22 cellular contexts compared by ENCODE assay signal in genomic region chr6:130628862-130629261, GRCh38.
A peak's percentile ranks its signal among the peaks of the same experiment; 100 is the strongest.
DNase-seq lines count a peak whose midpoint lies in the region; ATAC-seq, FAIRE-seq and TF ChIP-seq lines count a peak whose summit lies in the region.
"Had no signal": no experiment of that assay in that cellular context is flagged by ENCODE, and none has a peak within 500 bp of the region (broad histone marks: within the 10 kb centered on the region; RNA-seq: fewer than 3 reads in every experiment).

No MANE protein-coding gene starts in this region.

- no peaks in the 10 kb centered on the region for H3K27me3 ChIP-seq in neural progenitor cell
- H3K27me3 ChIP-seq: BLaER1 treated with 17β-estradiol and CSF1 and Interleukin-3, amounts not matched to agents 10 nM and 100 nM had no signal

- peaks cover 36% of the 10 kb centered on the region for H3K4me1 Mint-ChIP-seq in activated naive CD8-positive, alpha-beta T cell treated with anti-CD3 and anti-CD28 coated beads, Interleukin-2, amount 50 U/mL, for 24 hours
- peaks cover 9% of the 10 kb centered on the region for H3K4me1 Mint-ChIP-seq in activated naive CD8-positive, alpha-beta T cell treated with anti-CD3 and anti-CD28 coated beads for 36 hours
- H3K4me1 Mint-ChIP-seq in neural progenitor cell, result peaks cover 27% of the 10 kb centered on the region
- H3K4me1 Mint-ChIP-seq: B cell had no signal

- H3K9ac ChIP-seq in neural progenitor cell, result no peak overlapping the region
- H3K9ac ChIP-seq: BLaER1 treated with 17β-estradiol and CSF1 and Interleukin-3, amounts not matched to agents 10 nM and 100 nM had no signal

- H3K36me3 ChIP-seq in neural progenitor cell, result no peaks in the 10 kb centered on the region
- H3K36me3 ChIP-seq: BLaER1 treated with 17β-estradiol and CSF1 and Interleukin-3, amounts not matched to agents 10 nM and 100 nM had no signal

- POLR2A ChIA-PET in HEK293T (lab: Yijun Ruan, JAX), result no interaction called here

- H3F3A ChIP-seq in neural progenitor cell (ENCODE audit: low read depth), result no peaks in the 10 kb centered on the region

- H3K9me3 ChIP-seq in neural progenitor cell (ENCODE audit: low read depth), result no peaks in the 10 kb centered on the region
- H3K9me3 ChIP-seq: A549; BLaER1 treated with 17β-estradiol and CSF1 and Interleukin-3, amounts not matched to agents 10 nM and 100 nM had no signal

- H3K36me3 Mint-ChIP-seq in activated naive CD8-positive, alpha-beta T cell treated with anti-CD3 and anti-CD28 coated beads, Interleukin-2, amount 50 U/mL, for 24 hours (ENCODE audit: low read depth), result no peaks in the 10 kb centered on the region
- no peaks in the 10 kb centered on the region for H3K36me3 Mint-ChIP-seq in activated naive CD8-positive, alpha-beta T cell treated with anti-CD3 and anti-CD28 coated beads for 36 hours
- no peaks in the 10 kb centered on the region for H3K36me3 Mint-ChIP-seq in neural progenitor cell

- no peaks in the 10 kb centered on the region for H3K27me3 Mint-ChIP-seq in activated naive CD8-positive, alpha-beta T cell treated with anti-CD3 and anti-CD28 coated beads, Interleukin-2, amount 50 U/mL, for 24 hours
- H3K27me3 Mint-ChIP-seq in activated naive CD8-positive, alpha-beta T cell treated with anti-CD3 and anti-CD28 coated beads for 36 hours, result no peaks in the 10 kb centered on the region
- peaks cover 10% of the 10 kb centered on the region for H3K27me3 Mint-ChIP-seq in neural progenitor cell (ENCODE audit: insufficient read depth, low read depth)
- H3K27me3 Mint-ChIP-seq: B cell; CD4-positive, alpha-beta T cell had no signal

- no peaks in the 10 kb centered on the region for H3K79me2 ChIP-seq in neural progenitor cell (ENCODE audit: low read depth)

- peak; percentile 61 for FAIRE-seq in GM12892 (lab: Jason Lieb, UNC)
- FAIRE-seq: A549, GM19239 had no signal

- no peak overlapping the region for H3K4me3 Mint-ChIP-seq in activated naive CD8-positive, alpha-beta T cell treated with anti-CD3 and anti-CD28 coated beads, Interleukin-2, amount 50 U/mL, for 24 hours
- no peak overlapping the region for H3K4me3 Mint-ChIP-seq in activated naive CD8-positive, alpha-beta T cell treated with anti-CD3 and anti-CD28 coated beads for 36 hours
- H3K4me3 Mint-ChIP-seq in neural progenitor cell, result no peak overlapping the region
- H3K4me3 Mint-ChIP-seq: B cell; CD4-positive, alpha-beta T cell; CD8-positive, alpha-beta memory T cell had no signal

- TF ChIP-seq POLR2A in GM12892 (IDR thresholded peaks at IDR 0.05; ENCODE audit: low read depth, low read length), result no peak

- no peak for DNase-seq in activated naive CD8-positive, alpha-beta T cell treated with anti-CD3 and anti-CD28 coated beads, Interleukin-2, amount 50 U/mL, for 24 hours
- DNase-seq in activated naive CD8-positive, alpha-beta T cell treated with anti-CD3 and anti-CD28 coated beads for 36 hours, result no peak
- DNase-seq in GM12892 (ENCODE audit: insufficient read length), result no peak
- no peak for DNase-seq in HEK293T (ENCODE audit: extremely low spot score)
- no peak for DNase-seq in neural progenitor cell (ENCODE audit: low spot score)
- DNase-seq: AML-193; CD4-positive, alpha-beta T cell; CD8-positive, alpha-beta memory T cell; COR-L47; DMS 273 treated with DMSO at 0.1 percent for 48 hours; DMS153; DMS53; DMS79; DND-41; EL; GDM1 had no signal

- H3K4me2 ChIP-seq in neural progenitor cell, result no peak overlapping the region
- H3K4me2 ChIP-seq: A549; BLaER1 treated with 17β-estradiol and CSF1 and Interleukin-3, amounts not matched to agents 10 nM and 100 nM had no signal

- H3K27ac ChIP-seq in neural progenitor cell, result no peak overlapping the region
- H3K27ac ChIP-seq: A549; BLaER1 treated with 17β-estradiol and CSF1 and Interleukin-3, amounts not matched to agents 10 nM and 100 nM; C4-2B had no signal

- H4K20me1 ChIP-seq in neural progenitor cell (ENCODE audit: low read depth), result no peaks in the 10 kb centered on the region
- H4K20me1 ChIP-seq: BLaER1 treated with 17β-estradiol and CSF1 and Interleukin-3, amounts not matched to agents 10 nM and 100 nM had no signal

- TF ChIP-seq CTCF in neural progenitor cell (IDR thresholded peaks at IDR 0.05), result no peak

- no peak overlapping the region for H2AFZ ChIP-seq in neural progenitor cell (replicated peaks)

- no peak for ATAC-seq in activated naive CD8-positive, alpha-beta T cell treated with anti-CD3 and anti-CD28 coated beads, Interleukin-2, amount 50 U/mL, for 24 hours
- ATAC-seq: A549, GM12878 had no signal

- CTCF ChIA-PET in HEK293T (lab: Yijun Ruan, JAX), result no interaction called here

- H3K27ac Mint-ChIP-seq in activated naive CD8-positive, alpha-beta T cell treated with anti-CD3 and anti-CD28 coated beads, Interleukin-2, amount 50 U/mL, for 24 hours, result peak overlapping the region; percentile 10
- no peak overlapping the region for H3K27ac Mint-ChIP-seq in activated naive CD8-positive, alpha-beta T cell treated with anti-CD3 and anti-CD28 coated beads for 36 hours
- no peak overlapping the region for H3K27ac Mint-ChIP-seq in neural progenitor cell
- H3K27ac Mint-ChIP-seq: B cell; CD4-positive, alpha-beta T cell had no signal

- peaks cover 20% of the 10 kb centered on the region for H3K4me1 ChIP-seq in neural progenitor cell
- H3K4me1 ChIP-seq: A549; BLaER1 treated with 17β-estradiol and CSF1 and Interleukin-3, amounts not matched to agents 10 nM and 100 nM had no signal

- peaks cover under 1% of the 10 kb centered on the region for H3K9me3 Mint-ChIP-seq in activated naive CD8-positive, alpha-beta T cell treated with anti-CD3 and anti-CD28 coated beads, Interleukin-2, amount 50 U/mL, for 24 hours
- peaks cover 1% of the 10 kb centered on the region for H3K9me3 Mint-ChIP-seq in activated naive CD8-positive, alpha-beta T cell treated with anti-CD3 and anti-CD28 coated beads for 36 hours
- H3K9me3 Mint-ChIP-seq in neural progenitor cell, result no peaks in the 10 kb centered on the region
- H3K9me3 Mint-ChIP-seq: CD4-positive, alpha-beta T cell; CD8-positive, alpha-beta memory T cell had no signal

- H3K4me3 ChIP-seq in neural progenitor cell, result no peak overlapping the region
- H3K4me3 ChIP-seq: A549; BLaER1 treated with 17β-estradiol and CSF1 and Interleukin-3, amounts not matched to agents 10 nM and 100 nM; GM12878 had no signal

TF ChIP-seq in HEK293T, 16 proteins besides CTCF, POLR2A, EP300 and RAD21:
- TF ChIP-seq ELF4 (IDR thresholded peaks at IDR 0.05), result peak; percentile 54; the same call in 1 of the 2 replicates
- TF ChIP-seq, protein P1, sequence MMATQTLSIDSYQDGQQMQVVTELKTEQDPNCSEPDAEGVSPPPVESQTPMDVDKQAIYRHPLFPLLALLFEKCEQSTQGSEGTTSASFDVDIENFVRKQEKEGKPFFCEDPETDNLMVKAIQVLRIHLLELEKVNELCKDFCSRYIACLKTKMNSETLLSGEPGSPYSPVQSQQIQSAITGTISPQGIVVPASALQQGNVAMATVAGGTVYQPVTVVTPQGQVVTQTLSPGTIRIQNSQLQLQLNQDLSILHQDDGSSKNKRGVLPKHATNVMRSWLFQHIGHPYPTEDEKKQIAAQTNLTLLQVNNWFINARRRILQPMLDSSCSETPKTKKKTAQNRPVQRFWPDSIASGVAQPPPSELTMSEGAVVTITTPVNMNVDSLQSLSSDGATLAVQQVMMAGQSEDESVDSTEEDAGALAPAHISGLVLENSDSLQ (IDR thresholded peaks at IDR 0.05), result no peak
